11 cellular contexts compared by ENCODE assay signal in the genomic region with DNA sequence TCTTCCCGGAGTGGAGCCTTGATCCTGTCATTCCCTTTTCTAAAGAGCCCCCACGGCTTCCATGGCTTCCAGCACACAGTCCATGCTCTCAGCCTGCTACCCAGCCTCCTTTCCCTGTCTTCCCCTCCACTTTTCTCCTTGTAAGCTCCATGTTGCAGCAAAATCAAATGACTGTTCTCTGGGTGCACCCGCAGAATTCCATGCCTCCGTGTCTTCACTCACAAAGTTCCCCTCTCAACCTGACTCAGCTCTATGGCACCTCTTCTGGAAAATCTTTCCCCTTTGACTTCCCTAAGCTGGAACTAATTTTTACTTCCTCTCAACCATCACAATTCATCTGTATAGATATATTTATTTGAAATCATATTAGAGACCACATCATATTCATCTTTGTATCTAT. TPM values are rescaled to one million over a fixed set of nuclear protein-coding genes. Genes with fewer than 3 reads are reported as not detected.
DNase-seq lines count a peak whose midpoint lies in the region; ATAC-seq, FAIRE-seq and TF ChIP-seq lines count a peak whose summit lies in the region.
"Had no signal": no experiment of that assay in that cellular context is flagged by ENCODE, and none has a peak within 500 bp of the region (broad histone marks: within the 10 kb centered on the region; RNA-seq: fewer than 3 reads in every experiment).

No MANE protein-coding gene starts in this region.

- H3K27ac ChIP-seq in heart right ventricle = peak overlapping the region in 9 of 10 donors; percentile 59 to 99 (median 97)
- H3K27ac ChIP-seq in vagina = peak overlapping the region; percentile 98
- H3K27ac ChIP-seq in small intestine (ENCODE audit: low read depth in 1 of 2, low read length in 1 of 2) = no peak overlapping the region
- no peak overlapping the region for H3K27ac ChIP-seq in thyroid gland

- H3K27ac Mint-ChIP-seq in chondrocyte (ENCODE audit: unreplicated experiment) (peak overlapping the region; percentile 87), naive B cell (peak overlapping the region in 5 of 6 donors; percentile 8 to 78 (median 40))
- H3K27ac Mint-ChIP-seq: natural killer cell treated with Interleukin-12 subunit alpha and Interleukin-12 subunit beta and Interleukin-15 and Interleukin-18, amount 100 ng/mL, for 72 hours had no signal

- no peak for ATAC-seq in heart right ventricle
- no peak for ATAC-seq in left cardiac atrium
- no peak for ATAC-seq in naive B cell (ENCODE audit: low read depth in 2 of 2)
- ATAC-seq: natural killer cell treated with Interleukin-12 subunit alpha and Interleukin-12 subunit beta and Interleukin-15 and Interleukin-18, amount 100 ng/mL, for 72 hours had no signal

- no peaks in the 10 kb centered on the region for H3K36me3 ChIP-seq in heart right ventricle
- H3K36me3 ChIP-seq in vagina = no peaks in the 10 kb centered on the region
- no peaks in the 10 kb centered on the region for H3K36me3 ChIP-seq in small intestine (ENCODE audit: control insufficient read depth in 2 of 2, insufficient read depth in 2 of 2, low read length in 2 of 2)
- no peaks in the 10 kb centered on the region for H3K36me3 ChIP-seq in thyroid gland

- WGBS in heart right ventricle, 2 donors = 21 to 37% methylated on average over 4 of the region's 4 CpGs
- WGBS in small intestine, 3 donors = 70 to 85% (median 83%) methylated on average over 4 of the region's 4 CpGs
- WGBS in thyroid gland, 2 donors = 63 to 70% methylated on average over 4 of the region's 4 CpGs

- H3K4me3 Mint-ChIP-seq in chondrocyte (ENCODE audit: unreplicated experiment) = peak overlapping the region; percentile 37
- peak overlapping the region in 2 of 8 donors; percentile 51 to 95 for H3K4me3 Mint-ChIP-seq in naive B cell
- H3K4me3 Mint-ChIP-seq: natural killer cell treated with Interleukin-12 subunit alpha and Interleukin-12 subunit beta and Interleukin-15 and Interleukin-18, amount 100 ng/mL, for 72 hours had no signal

- H3K27me3 ChIP-seq in heart right ventricle (no peaks in the 10 kb centered on the region), vagina (no peaks in the 10 kb centered on the region), small intestine (ENCODE audit: control insufficient read depth in 2 of 2, insufficient read depth in 2 of 2, low read length in 2 of 2) (no peaks in the 10 kb centered on the region), thyroid gland (no peaks in the 10 kb centered on the region)

- no peak for TF ChIP-seq CTCF in heart right ventricle (IDR thresholded peaks at IDR 0.05)
- no peak for TF ChIP-seq CTCF in chondrocyte (IDR thresholded peaks at IDR 0.05)
- no peak for TF ChIP-seq CTCF in vagina (IDR thresholded peaks at IDR 0.05)
- TF ChIP-seq CTCF in thyroid gland (IDR thresholded peaks at IDR 0.05) = no peak

- intact Hi-C loops in heart right ventricle (cut with DNase I) (no loop called here), left cardiac atrium (cut with DNase I) (no loop called here), vagina (cut with DNase I) (no loop called here), thyroid gland (cut with DNase I) (loop anchor here (10.0 kb wide), 1 partner anchor 98 kb away; a partner anchor contains a TSS)

- H3K4me1 Mint-ChIP-seq in chondrocyte (ENCODE audit: low read depth) (peaks cover 62% of the 10 kb centered on the region), naive B cell (peaks cover 34 to 54% (median 53%) of the 10 kb centered on the region in 3 donors)

- H3K36me3 Mint-ChIP-seq in chondrocyte (ENCODE audit: low read depth) (no peaks in the 10 kb centered on the region), naive B cell (peaks cover 0 to 8% of the 10 kb centered on the region in 2 donors)
- H3K36me3 Mint-ChIP-seq: natural killer cell treated with Interleukin-12 subunit alpha and Interleukin-12 subunit beta and Interleukin-15 and Interleukin-18, amount 100 ng/mL, for 72 hours had no signal

- H3K9me3 ChIP-seq in heart right ventricle = no peaks in the 10 kb centered on the region
- H3K9me3 ChIP-seq in vagina = no peaks in the 10 kb centered on the region
- no peaks in the 10 kb centered on the region for H3K9me3 ChIP-seq in small intestine (ENCODE audit: control insufficient read depth, low read depth)
- H3K9me3 ChIP-seq in thyroid gland = no peaks in the 10 kb centered on the region

- H3K4me3 ChIP-seq in heart right ventricle (peak overlapping the region in 4 of 10 donors; percentile 2 to 94 (median 38)), vagina (no peak overlapping the region), small intestine (ENCODE audit: low read depth in 1 of 2, low read length in 2 of 2) (no peak overlapping the region), thyroid gland (replicated peaks in 1 of 3) (no peak overlapping the region)

- peaks cover 10 to 76% (median 64%) of the 10 kb centered on the region in 9 donors for H3K4me1 ChIP-seq in heart right ventricle
- H3K4me1 ChIP-seq in vagina = peaks cover 44% of the 10 kb centered on the region
- H3K4me1 ChIP-seq in small intestine (ENCODE audit: control insufficient read depth in 2 of 2, insufficient read depth in 1 of 2, low read depth in 1 of 2, low read length in 1 of 2) = no peaks in the 10 kb centered on the region
- peaks cover 23 to 39% of the 10 kb centered on the region in 2 donors for H3K4me1 ChIP-seq in thyroid gland

- H3K27me3 Mint-ChIP-seq in chondrocyte (ENCODE audit: low read depth) (no peaks in the 10 kb centered on the region), naive B cell (no peaks in the 10 kb centered on the region)

- no peak for FAIRE-seq in small intestine (lab: Jason Lieb, UNC)

- DNase-seq in heart right ventricle (no peak), left cardiac atrium (no peak), chondrocyte (ENCODE audit: low spot score) (no peak), naive B cell (no peak), vagina (ENCODE audit: extremely low spot score in 2 of 2) (no peak), small intestine (no peak), thyroid gland (no peak), NCI-H345 (lab: John Stamatoyannopoulos, UW) (no peak)
- DNase-seq: NCI-H1105 treated with DMSO at 0.1 percent for 48 hours, SHP77 treated with DMSO at 0.1 percent for 48 hours had no signal

- H3K9me3 Mint-ChIP-seq in chondrocyte (ENCODE audit: low read depth) (no peaks in the 10 kb centered on the region), naive B cell (no peaks in the 10 kb centered on the region)
- H3K9me3 Mint-ChIP-seq: natural killer cell treated with Interleukin-12 subunit alpha and Interleukin-12 subunit beta and Interleukin-15 and Interleukin-18, amount 100 ng/mL, for 72 hours had no signal

- TF ChIP-seq POLR2A in vagina (IDR thresholded peaks at IDR 0.05) = no peak
- TF ChIP-seq POLR2A in thyroid gland (IDR thresholded peaks at IDR 0.05) = no peak

RNA-seq across cellular contexts. Expression of a gene that starts 3.5 kb away (rescaled TPM):
- total RNA-seq in heart right ventricle (10 to 100 TPM; 41.0 to 79.2 (median 57.8) TPM), left cardiac atrium (10 to 100 TPM; 51.6 to 52.1 TPM), chondrocyte (56.0 to 63.6 TPM (median 56.3 TPM) in 3 replicates), vagina (51.8 TPM), thyroid gland (10 to 100 TPM; 33.3 to 73.0 (median 37.1) TPM)
- polyA plus RNA-seq in heart right ventricle (10 to 100 TPM; 12.0 to 13.5 TPM), naive B cell (ENCODE audit: low read depth in 6 of 6) (10 to 100 TPM in 4 of 6 donors, 1 to 10 TPM in 2; 6.2 to 18.2 (median 11.9) TPM), small intestine (10 to 100 TPM in 1 of 3 donors, 1 to 10 TPM in 2; 2.7 to 17.1 (median 4.1) TPM)

Comparison
In these comparisons a context has a peak if more than half of its experiments do, and no peak if none do; other contexts are left out.
1. H3K27ac ChIP-seq: peak in heart right ventricle (9 of 10) and vagina (single experiment); none in small intestine (0 of 2) and thyroid gland (0 of 3).